1 cellular context compared by ENCODE assay signal in the genomic region with DNA sequence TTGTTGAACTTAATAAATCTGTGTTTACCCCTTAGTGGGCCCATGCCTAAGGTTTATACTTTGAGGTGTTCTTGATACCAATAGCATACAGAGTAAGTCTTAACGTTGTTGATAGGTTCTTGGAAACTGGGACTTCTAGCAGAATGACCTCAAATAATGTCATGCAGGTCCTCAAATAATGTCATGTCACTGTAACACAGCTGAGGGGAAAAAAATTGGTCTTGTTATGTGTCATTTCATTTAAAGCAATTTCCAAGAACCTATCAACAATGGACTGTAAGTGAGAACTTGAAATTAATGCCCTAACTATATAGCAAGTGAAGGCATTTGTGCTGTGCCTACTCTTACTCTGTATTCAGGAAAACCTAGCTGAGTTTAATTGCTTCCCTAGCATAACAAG.
TF ChIP-seq lines count a peak whose summit lies in the region.

No MANE protein-coding gene starts in this region.

TF ChIP-seq in A549, 52 proteins besides CTCF, POLR2A, EP300 and RAD21:
- TF ChIP-seq NFE2L2 (conservative IDR thresholded peaks at IDR 0.05; ENCODE audit: low read length) (no peak), RNF2 (IDR thresholded peaks at IDR 0.05; ENCODE audit: borderline replicate concordance, low read depth) (no peak), FOSL2 (IDR thresholded peaks at IDR 0.05) (no peak), FOSL2 (CRISPR knock-in tag; IDR thresholded peaks at IDR 0.05) (no peak), RCOR1 (IDR thresholded peaks at IDR 0.05; ENCODE audit: low read depth, low read length) (no peak), CBX8 (IDR thresholded peaks at IDR 0.05) (no peak), JUN (IDR thresholded peaks at IDR 0.05) (no peak), KDM1A (IDR thresholded peaks at IDR 0.05; ENCODE audit: low read depth) (no peak), GATA3 (IDR thresholded peaks at IDR 0.05; ENCODE audit: borderline replicate concordance) (no peak), TFCP2L1 (CRISPR knock-in tag; IDR thresholded peaks at IDR 0.05) (no peak), EHMT2 (IDR thresholded peaks at IDR 0.05; ENCODE audit: low read depth) (no peak), PHF8 (IDR thresholded peaks at IDR 0.05; ENCODE audit: borderline replicate concordance, low read depth) (no peak), TP53 (CRISPR knock-in tag; IDR thresholded peaks at IDR 0.05) (no peak), HOXB5 (CRISPR knock-in tag; IDR thresholded peaks at IDR 0.05) (no peak), BHLHE40 (IDR thresholded peaks at IDR 0.05; ENCODE audit: low read depth, low read length) (no peak)
- TF ChIP-seq, protein P1, sequence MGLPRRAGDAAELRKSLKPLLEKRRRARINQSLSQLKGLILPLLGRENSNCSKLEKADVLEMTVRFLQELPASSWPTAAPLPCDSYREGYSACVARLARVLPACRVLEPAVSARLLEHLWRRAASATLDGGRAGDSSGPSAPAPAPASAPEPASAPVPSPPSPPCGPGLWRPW (IDR thresholded peaks at IDR 0.05) = no peak
- TF ChIP-seq, protein P2, sequence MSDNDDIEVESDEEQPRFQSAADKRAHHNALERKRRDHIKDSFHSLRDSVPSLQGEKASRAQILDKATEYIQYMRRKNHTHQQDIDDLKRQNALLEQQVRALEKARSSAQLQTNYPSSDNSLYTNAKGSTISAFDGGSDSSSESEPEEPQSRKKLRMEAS (IDR thresholded peaks at IDR 0.05) = no peak
- TF ChIP-seq, protein P3, sequence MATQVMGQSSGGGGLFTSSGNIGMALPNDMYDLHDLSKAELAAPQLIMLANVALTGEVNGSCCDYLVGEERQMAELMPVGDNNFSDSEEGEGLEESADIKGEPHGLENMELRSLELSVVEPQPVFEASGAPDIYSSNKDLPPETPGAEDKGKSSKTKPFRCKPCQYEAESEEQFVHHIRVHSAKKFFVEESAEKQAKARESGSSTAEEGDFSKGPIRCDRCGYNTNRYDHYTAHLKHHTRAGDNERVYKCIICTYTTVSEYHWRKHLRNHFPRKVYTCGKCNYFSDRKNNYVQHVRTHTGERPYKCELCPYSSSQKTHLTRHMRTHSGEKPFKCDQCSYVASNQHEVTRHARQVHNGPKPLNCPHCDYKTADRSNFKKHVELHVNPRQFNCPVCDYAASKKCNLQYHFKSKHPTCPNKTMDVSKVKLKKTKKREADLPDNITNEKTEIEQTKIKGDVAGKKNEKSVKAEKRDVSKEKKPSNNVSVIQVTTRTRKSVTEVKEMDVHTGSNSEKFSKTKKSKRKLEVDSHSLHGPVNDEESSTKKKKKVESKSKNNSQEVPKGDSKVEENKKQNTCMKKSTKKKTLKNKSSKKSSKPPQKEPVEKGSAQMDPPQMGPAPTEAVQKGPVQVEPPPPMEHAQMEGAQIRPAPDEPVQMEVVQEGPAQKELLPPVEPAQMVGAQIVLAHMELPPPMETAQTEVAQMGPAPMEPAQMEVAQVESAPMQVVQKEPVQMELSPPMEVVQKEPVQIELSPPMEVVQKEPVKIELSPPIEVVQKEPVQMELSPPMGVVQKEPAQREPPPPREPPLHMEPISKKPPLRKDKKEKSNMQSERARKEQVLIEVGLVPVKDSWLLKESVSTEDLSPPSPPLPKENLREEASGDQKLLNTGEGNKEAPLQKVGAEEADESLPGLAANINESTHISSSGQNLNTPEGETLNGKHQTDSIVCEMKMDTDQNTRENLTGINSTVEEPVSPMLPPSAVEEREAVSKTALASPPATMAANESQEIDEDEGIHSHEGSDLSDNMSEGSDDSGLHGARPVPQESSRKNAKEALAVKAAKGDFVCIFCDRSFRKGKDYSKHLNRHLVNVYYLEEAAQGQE (IDR thresholded peaks at IDR 0.05) = no peak
- TF ChIP-seq, protein P4, sequence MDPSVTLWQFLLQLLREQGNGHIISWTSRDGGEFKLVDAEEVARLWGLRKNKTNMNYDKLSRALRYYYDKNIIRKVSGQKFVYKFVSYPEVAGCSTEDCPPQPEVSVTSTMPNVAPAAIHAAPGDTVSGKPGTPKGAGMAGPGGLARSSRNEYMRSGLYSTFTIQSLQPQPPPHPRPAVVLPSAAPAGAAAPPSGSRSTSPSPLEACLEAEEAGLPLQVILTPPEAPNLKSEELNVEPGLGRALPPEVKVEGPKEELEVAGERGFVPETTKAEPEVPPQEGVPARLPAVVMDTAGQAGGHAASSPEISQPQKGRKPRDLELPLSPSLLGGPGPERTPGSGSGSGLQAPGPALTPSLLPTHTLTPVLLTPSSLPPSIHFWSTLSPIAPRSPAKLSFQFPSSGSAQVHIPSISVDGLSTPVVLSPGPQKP (IDR thresholded peaks at IDR 0.05; ENCODE audit: low read depth, low read length) = no peak
